ENCODE assay signal across 1 cellular context in the genomic region with DNA sequence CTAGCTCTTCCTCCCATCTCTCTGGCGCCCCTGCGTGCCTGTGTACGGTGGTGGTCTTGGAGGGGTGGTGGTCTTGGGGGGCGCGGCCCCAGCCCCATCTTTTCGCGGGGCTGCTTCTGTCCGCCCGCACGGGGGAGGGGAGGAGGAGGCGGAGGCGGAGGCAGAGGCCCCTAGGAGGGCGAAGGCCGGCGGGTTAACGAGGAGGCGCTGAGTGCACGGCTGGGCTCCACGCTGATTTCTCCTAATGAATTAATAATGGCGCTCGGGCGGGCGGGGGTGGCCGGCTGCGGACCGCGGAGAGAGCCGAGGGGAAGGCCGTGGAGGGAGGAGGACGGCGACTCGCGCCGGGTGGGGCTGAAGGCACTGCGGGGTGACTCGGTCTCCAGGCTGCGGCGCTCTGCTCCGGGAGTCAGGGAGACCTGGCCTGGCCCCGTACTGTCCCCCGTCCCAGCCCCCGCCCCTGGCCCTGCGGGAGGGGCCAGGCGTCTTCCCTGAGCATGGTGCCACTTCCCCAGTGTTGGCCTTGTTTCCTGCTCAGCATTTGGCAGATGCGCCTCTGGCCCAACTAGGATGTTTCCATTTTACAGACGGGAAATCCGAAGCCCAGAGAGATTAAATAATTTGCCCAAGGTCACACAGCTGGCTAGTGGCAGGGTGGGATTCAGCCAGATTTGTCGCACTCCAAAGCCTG.
TF ChIP-seq lines count a peak whose summit lies in the region.

No MANE protein-coding gene starts in this region.

TF ChIP-seq in GM12878, 131 proteins besides CTCF, POLR2A, EP300 and RAD21 (continued from another document):
- TF ChIP-seq YY1 (IDR thresholded peaks at IDR 0.05; ENCODE audit: low read depth, low read length) (peak; percentile 58; the same call in 1 of the 2 replicates), IRF4 (IDR thresholded peaks at IDR 0.05; ENCODE audit: low read depth, low read length) (no peak), EGR1 (IDR thresholded peaks at IDR 0.05; ENCODE audit: borderline replicate concordance in 1 of 2, low read depth in 2 of 2, low read length in 2 of 2) (0 out of 3 replicates have a peak, but pooled peaks of 1 of the 2 experiments have one; percentile 31)
